8 cellular contexts compared by ENCODE assay signal in the genomic region with DNA sequence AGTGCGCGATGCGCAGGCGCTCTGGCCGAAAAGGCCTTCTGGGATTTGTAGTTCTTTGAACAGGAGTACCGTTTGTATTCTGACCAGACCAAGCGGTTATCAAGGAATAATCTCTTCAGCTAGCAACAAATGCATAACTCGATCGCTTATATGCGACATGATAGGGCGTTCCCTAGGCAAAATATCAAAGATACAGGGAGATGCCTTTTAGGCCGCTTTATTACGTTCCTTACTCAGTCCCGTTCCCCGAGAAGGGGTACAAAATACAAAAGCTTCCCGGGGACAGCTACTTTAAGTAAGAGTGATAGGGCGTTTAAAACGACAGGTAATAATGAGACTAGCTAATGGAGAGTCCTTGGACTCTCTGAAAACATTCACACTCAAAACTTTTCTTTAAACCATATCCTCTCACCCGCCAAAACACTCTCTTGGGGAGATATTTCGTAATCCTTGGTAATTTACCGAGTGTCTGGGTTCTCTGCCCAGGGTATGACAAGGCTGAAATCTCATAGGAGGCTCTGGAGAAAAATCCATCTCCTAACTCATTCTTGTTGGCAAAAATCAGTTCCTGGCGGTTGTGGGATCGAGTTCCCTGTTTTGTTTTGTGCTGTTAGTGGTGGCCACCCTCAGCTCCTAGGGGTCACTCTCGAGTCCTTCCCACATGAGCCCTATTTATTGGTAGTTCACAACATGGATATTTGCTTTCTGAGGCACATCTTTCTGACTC. TPM values are rescaled to one million over a fixed set of nuclear protein-coding genes. Genes with fewer than 3 reads are reported as not detected.
DNase-seq lines count a peak whose midpoint lies in the region; ATAC-seq and TF ChIP-seq lines count a peak whose summit lies in the region.

No MANE protein-coding gene starts in this region.

- DNase-seq in Ammon's horn (ENCODE audit: low spot score) (peak; percentile 66), GM13977 (ENCODE audit: low spot score) (no peak), NCI-H526 treated with DMSO at 0.1 percent for 48 hours (lab: John Stamatoyannopoulos, UW) (peak; percentile 93), amniotic epithelial cell (ENCODE audit: low read depth) (peak; percentile 92), left cardiac atrium (peak; percentile 39), ovary (peak in 4 of 5 donors; percentile 15 to 61 (median 30))
- DNase-seq in central memory CD4-positive, alpha-beta T cell, result no peak

- H3K4me1 ChIP-seq in ovary (ENCODE audit: insufficient read depth), result peaks cover 13% of the 10 kb centered on the region

- H3K9me3 ChIP-seq in ovary, result no peaks in the 10 kb centered on the region

- WGBS in ovary, 3 donors, result 1 to 2% (median 2%) methylated on average over 24 of the region's 24 CpGs

- H3K27ac ChIP-seq in ovary, result peak overlapping the region; percentile 69 to 84

- TF ChIP-seq CTCF in GM13977 (IDR thresholded peaks at IDR 0.05; ENCODE audit: extremely low read depth, insufficient read depth, missing control alignments) (peak; percentile 38), ovary (IDR thresholded peaks at IDR 0.05) (no peak)

- intact Hi-C loops in left cardiac atrium (cut with DNase I), result no loop called here
- intact Hi-C loops in ovary (cut with DNase I), result no loop called here

- TF ChIP-seq POLR2A in ovary (IDR thresholded peaks at IDR 0.05), result no peak

- no peaks in the 10 kb centered on the region for H3K36me3 ChIP-seq in ovary

- ATAC-seq in HG02981 (IDR thresholded peaks at IDR 0.05; ENCODE audit: unreplicated experiment) (peak; percentile 18), left cardiac atrium (peak; percentile 56 to 67)

- in situ Hi-C loops in GM13977 (cut with MboI; ENCODE audit: low pct_unique_long_range_greater_than_20kb, low sequenced_read_pairs, unreplicated experiment), result no loop called here

- peak overlapping the region; percentile 91 for H3K4me3 ChIP-seq in ovary

- TF ChIP-seq EP300 in ovary (IDR thresholded peaks at IDR 0.05), result no peak

- no peaks in the 10 kb centered on the region for H3K27me3 ChIP-seq in ovary

RNA-seq across cellular contexts. Expression of a gene that starts 0.4 kb away (rescaled TPM):
- total RNA-seq in left cardiac atrium (10 to 100 TPM; 53.1 to 56.6 TPM), ovary (10 to 100 TPM; 29.2 to 80.1 (median 69.8) TPM)
- polyA plus RNA-seq in ovary, result 10 to 100 TPM; 55.7 to 87.8 TPM

RNA-seq across cellular contexts. Expression of a gene that starts 38.5 kb away (rescaled TPM):
- total RNA-seq in left cardiac atrium (1 to 10 TPM; 6.4 to 8.4 TPM), ovary (1 to 10 TPM; 1.7 to 7.9 (median 7.2) TPM)
- polyA plus RNA-seq in ovary, result 1 to 10 TPM; 3.5 to 3.9 TPM

RNA-seq across cellular contexts. Expression of a gene that starts 53.5 kb away (rescaled TPM):
- total RNA-seq in left cardiac atrium, result 100 to 1,000 TPM; 144 to 164 TPM
- 100 to 1,000 TPM in 2 of 7 donors, 10 to 100 TPM in 5; 61.6 to 142 (median 75.3) TPM for total RNA-seq in ovary
- polyA plus RNA-seq in ovary, result 100 to 1,000 TPM in 1 of 2 donors, 10 to 100 TPM in 1; 88.4 to 146 TPM

RNA-seq across cellular contexts. Expression of a gene that starts 53.5 kb away (rescaled TPM):
- total RNA-seq in left cardiac atrium, result 10 to 100 TPM in 1 of 2 donors, 1 to 10 TPM in 1; 9.8 to 10.6 TPM
- total RNA-seq in ovary, result 10 to 100 TPM in 3 of 7 donors, 1 to 10 TPM in 4; 8.4 to 13.3 (median 9.9) TPM
- polyA plus RNA-seq in ovary, result 10 to 100 TPM; 10.8 to 12.8 TPM

Comparison
In these comparisons a context has a peak if more than half of its experiments do, and no peak if none do; other contexts are left out.
1. DNase-seq: peak in Ammon's horn (single experiment), NCI-H526 treated with DMSO at 0.1 percent for 48 hours (single experiment), amniotic epithelial cell (single experiment), left cardiac atrium (single experiment) and ovary (4 of 5); none in GM13977 (single experiment) and central memory CD4-positive, alpha-beta T cell (single experiment).